Comparison of ENCODE assay signal across 33 cellular contexts in genomic region chr18:9788140-9788539, GRCh38.
"Had no signal": no experiment of that assay in that cellular context is flagged by ENCODE, and none has a peak within 500 bp of the region (broad histone marks: within the 10 kb centered on the region; RNA-seq: fewer than 3 reads in every experiment).

No MANE protein-coding gene starts in this region.

- DNase-seq: activated CD4-positive, alpha-beta memory T cell treated with anti-CD3 and anti-CD28 coated beads, Interleukin-2, amount 10 ng/mL, durations not matched to agents 7 days and 5 days; activated CD4-positive, alpha-beta T cell treated with anti-CD3 and anti-CD28 coated beads for 1 hour; activated CD4-positive, alpha-beta T cell treated with anti-CD3 and anti-CD28 coated beads for 48 hours; activated CD4-positive, CD25-positive, alpha-beta regulatory T cell; activated CD8-positive, alpha-beta memory T cell treated with anti-CD3 and anti-CD28 coated beads for 24 hours; activated CD8-positive, alpha-beta memory T cell treated with anti-CD3 and anti-CD28 coated beads, Interleukin-2, amount 10 ng/mL, durations not matched to agents 7 days and 5 days; activated CD8-positive, alpha-beta memory T cell treated with anti-CD3 and anti-CD28 coated beads, Interleukin-2, amount 50 U/mL, for 48 hours; activated effector memory CD4-positive, alpha-beta T cell treated with Interleukin-2 at 50 U/mL for 16 hours; activated naive CD4-positive, alpha-beta T cell; activated naive CD4-positive, alpha-beta T cell treated with anti-CD3 and anti-CD28 coated beads, Interleukin-2, amount 50 U/mL, for 16 hours; activated naive CD8-positive, alpha-beta T cell treated with anti-CD3 and anti-CD28 coated beads for 36 hours; activated T-cell treated with anti-CD3 and anti-CD28 coated beads, Interleukin-2, amount 50 U/mL, for 48 hours; amygdala; body of pancreas; caudate nucleus; cerebellar nuclear complex; Kasumi-1; KG1; NCI-H1092 treated with DMSO at 0.1 percent for 48 hours; NCI-H1417 treated with DMSO at 0.1 percent for 48 hours; NCI-H187 treated with DMSO at 0.1 percent for 48 hours; NCI-H2081; NCI-H2171 treated with DMSO at 0.1 percent for 48 hours; NCI-H2227 treated with DMSO at 0.1 percent for 48 hours; NCI-H446 treated with DMSO at 0.1 percent for 48 hours; NCI-H524; NCI-H69; NCI-H82; PC-9; SIG-M5; T1000; WERI-Rb-1 had no signal

- H3K27ac Mint-ChIP-seq: activated CD4-positive, alpha-beta memory T cell treated with anti-CD3 and anti-CD28 coated beads, Interleukin-2, amount 10 ng/mL, durations not matched to agents 7 days and 5 days; activated CD8-positive, alpha-beta memory T cell treated with anti-CD3 and anti-CD28 coated beads, Interleukin-2, amount 10 ng/mL, durations not matched to agents 7 days and 5 days; activated naive CD8-positive, alpha-beta T cell treated with anti-CD3 and anti-CD28 coated beads for 36 hours had no signal

- H3K9me3 Mint-ChIP-seq: activated CD4-positive, alpha-beta memory T cell treated with anti-CD3 and anti-CD28 coated beads, Interleukin-2, amount 10 ng/mL, durations not matched to agents 7 days and 5 days; activated naive CD8-positive, alpha-beta T cell treated with anti-CD3 and anti-CD28 coated beads for 36 hours had no signal

- H3K4me1 Mint-ChIP-seq: activated naive CD8-positive, alpha-beta T cell treated with anti-CD3 and anti-CD28 coated beads for 36 hours had no signal

- H3K4me3 Mint-ChIP-seq: activated CD4-positive, alpha-beta memory T cell treated with anti-CD3 and anti-CD28 coated beads, Interleukin-2, amount 10 ng/mL, durations not matched to agents 7 days and 5 days; activated CD8-positive, alpha-beta memory T cell treated with anti-CD3 and anti-CD28 coated beads, Interleukin-2, amount 10 ng/mL, durations not matched to agents 7 days and 5 days; activated naive CD8-positive, alpha-beta T cell treated with anti-CD3 and anti-CD28 coated beads for 36 hours had no signal

- H3K36me3 Mint-ChIP-seq: activated CD8-positive, alpha-beta memory T cell treated with anti-CD3 and anti-CD28 coated beads, Interleukin-2, amount 10 ng/mL, durations not matched to agents 7 days and 5 days; activated naive CD8-positive, alpha-beta T cell treated with anti-CD3 and anti-CD28 coated beads for 36 hours had no signal

- ATAC-seq: activated CD8-positive, alpha-beta memory T cell treated with anti-CD3 and anti-CD28 coated beads, Interleukin-2, amount 10 ng/mL, durations not matched to agents 7 days and 5 days; body of pancreas; Right ventricle myocardium inferior had no signal
